2 cellular contexts compared by ENCODE assay signal in the genomic region with DNA sequence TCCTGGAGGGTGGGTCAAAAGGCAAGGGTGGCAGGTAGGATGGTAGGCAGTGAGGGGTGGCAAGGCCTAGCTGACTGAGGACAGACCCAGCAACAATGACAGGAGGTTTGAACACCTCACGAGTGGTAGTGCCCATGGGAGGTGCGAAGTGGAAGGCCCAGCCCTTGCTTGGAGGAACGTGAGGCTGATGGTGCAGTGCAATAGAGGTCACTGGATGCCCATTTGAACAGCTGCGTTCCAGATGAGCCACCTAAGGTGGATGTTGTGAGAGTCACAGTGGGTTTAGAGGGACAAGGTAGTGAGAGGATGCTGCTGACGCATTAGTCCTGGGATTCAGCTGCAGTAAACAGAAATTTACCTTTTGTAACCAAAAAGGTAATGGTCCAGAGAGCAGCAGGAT.
TF ChIP-seq lines count a peak whose summit lies in the region.

No MANE protein-coding gene starts in this region.

TF ChIP-seq in IMR-90, 13 proteins besides CTCF, POLR2A, EP300 and RAD21 (continued from another document):
- no peak for TF ChIP-seq RCOR1 (IDR thresholded peaks at IDR 0.05; ENCODE audit: insufficient replicate concordance, low read length)
- TF ChIP-seq, protein P1, sequence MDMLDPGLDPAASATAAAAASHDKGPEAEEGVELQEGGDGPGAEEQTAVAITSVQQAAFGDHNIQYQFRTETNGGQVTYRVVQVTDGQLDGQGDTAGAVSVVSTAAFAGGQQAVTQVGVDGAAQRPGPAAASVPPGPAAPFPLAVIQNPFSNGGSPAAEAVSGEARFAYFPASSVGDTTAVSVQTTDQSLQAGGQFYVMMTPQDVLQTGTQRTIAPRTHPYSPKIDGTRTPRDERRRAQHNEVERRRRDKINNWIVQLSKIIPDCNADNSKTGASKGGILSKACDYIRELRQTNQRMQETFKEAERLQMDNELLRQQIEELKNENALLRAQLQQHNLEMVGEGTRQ (IDR thresholded peaks at IDR 0.05; ENCODE audit: low read depth, low read length), result no peak
- no peak for TF ChIP-seq MAZ (IDR thresholded peaks at IDR 0.05; ENCODE audit: borderline replicate concordance, low read depth, low read length)
- no peak for TF ChIP-seq MAFK (IDR thresholded peaks at IDR 0.05; ENCODE audit: low read depth, low read length)
- TF ChIP-seq SMC3 (IDR thresholded peaks at IDR 0.05; ENCODE audit: low read depth, low read length), result no peak
- TF ChIP-seq CEBPB (IDR thresholded peaks at IDR 0.05; ENCODE audit: low read depth, low read length), result no peak
- TF ChIP-seq, protein P2, sequence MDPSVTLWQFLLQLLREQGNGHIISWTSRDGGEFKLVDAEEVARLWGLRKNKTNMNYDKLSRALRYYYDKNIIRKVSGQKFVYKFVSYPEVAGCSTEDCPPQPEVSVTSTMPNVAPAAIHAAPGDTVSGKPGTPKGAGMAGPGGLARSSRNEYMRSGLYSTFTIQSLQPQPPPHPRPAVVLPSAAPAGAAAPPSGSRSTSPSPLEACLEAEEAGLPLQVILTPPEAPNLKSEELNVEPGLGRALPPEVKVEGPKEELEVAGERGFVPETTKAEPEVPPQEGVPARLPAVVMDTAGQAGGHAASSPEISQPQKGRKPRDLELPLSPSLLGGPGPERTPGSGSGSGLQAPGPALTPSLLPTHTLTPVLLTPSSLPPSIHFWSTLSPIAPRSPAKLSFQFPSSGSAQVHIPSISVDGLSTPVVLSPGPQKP (IDR thresholded peaks at IDR 0.05; ENCODE audit: borderline replicate concordance, low read depth, low read length), result no peak
- TF ChIP-seq BHLHE40 (IDR thresholded peaks at IDR 0.05; ENCODE audit: low read depth, low read length), result no peak
- no peak for TF ChIP-seq CHD1 (IDR thresholded peaks at IDR 0.05; ENCODE audit: low read depth, low read length)
- TF ChIP-seq FOS (IDR thresholded peaks at IDR 0.05; ENCODE audit: low read depth, low read length), result no peak
TF ChIP-seq in IMR-90: peak in this region for 0.

TF ChIP-seq in WTC11, 78 proteins besides CTCF, POLR2A, EP300 and RAD21 (continued from another document):
- TF ChIP-seq GTF2I (CRISPR knock-in tag; conservative IDR thresholded peaks at IDR 0.05), result no peak
- no peak for TF ChIP-seq CREB1 (CRISPR knock-in tag; IDR thresholded peaks at IDR 0.05)
- TF ChIP-seq, protein P3, sequence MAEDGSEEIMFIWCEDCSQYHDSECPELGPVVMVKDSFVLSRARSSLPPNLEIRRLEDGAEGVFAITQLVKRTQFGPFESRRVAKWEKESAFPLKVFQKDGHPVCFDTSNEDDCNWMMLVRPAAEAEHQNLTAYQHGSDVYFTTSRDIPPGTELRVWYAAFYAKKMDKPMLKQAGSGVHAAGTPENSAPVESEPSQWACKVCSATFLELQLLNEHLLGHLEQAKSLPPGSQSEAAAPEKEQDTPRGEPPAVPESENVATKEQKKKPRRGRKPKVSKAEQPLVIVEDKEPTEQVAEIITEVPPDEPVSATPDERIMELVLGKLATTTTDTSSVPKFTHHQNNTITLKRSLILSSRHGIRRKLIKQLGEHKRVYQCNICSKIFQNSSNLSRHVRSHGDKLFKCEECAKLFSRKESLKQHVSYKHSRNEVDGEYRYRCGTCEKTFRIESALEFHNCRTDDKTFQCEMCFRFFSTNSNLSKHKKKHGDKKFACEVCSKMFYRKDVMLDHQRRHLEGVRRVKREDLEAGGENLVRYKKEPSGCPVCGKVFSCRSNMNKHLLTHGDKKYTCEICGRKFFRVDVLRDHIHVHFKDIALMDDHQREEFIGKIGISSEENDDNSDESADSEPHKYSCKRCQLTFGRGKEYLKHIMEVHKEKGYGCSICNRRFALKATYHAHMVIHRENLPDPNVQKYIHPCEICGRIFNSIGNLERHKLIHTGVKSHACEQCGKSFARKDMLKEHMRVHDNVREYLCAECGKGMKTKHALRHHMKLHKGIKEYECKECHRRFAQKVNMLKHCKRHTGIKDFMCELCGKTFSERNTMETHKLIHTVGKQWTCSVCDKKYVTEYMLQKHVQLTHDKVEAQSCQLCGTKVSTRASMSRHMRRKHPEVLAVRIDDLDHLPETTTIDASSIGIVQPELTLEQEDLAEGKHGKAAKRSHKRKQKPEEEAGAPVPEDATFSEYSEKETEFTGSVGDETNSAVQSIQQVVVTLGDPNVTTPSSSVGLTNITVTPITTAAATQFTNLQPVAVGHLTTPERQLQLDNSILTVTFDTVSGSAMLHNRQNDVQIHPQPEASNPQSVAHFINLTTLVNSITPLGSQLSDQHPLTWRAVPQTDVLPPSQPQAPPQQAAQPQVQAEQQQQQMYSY (CRISPR knock-in tag; IDR thresholded peaks at IDR 0.05), result no peak
- TF ChIP-seq USF1 (CRISPR knock-in tag; IDR thresholded peaks at IDR 0.05), result no peak
- no peak for TF ChIP-seq CREM (CRISPR knock-in tag; IDR thresholded peaks at IDR 0.05)
- no peak for TF ChIP-seq ZNF263 (CRISPR knock-in tag; IDR thresholded peaks at IDR 0.05; ENCODE audit: low read depth)
- no peak for TF ChIP-seq MLX (CRISPR knock-in tag; IDR thresholded peaks at IDR 0.05)
- no peak for TF ChIP-seq TCF7 (CRISPR knock-in tag; IDR thresholded peaks at IDR 0.05; ENCODE audit: low read depth)
- no peak for TF ChIP-seq NR2C2 (CRISPR knock-in tag; IDR thresholded peaks at IDR 0.05)
- TF ChIP-seq FOXP4 (CRISPR knock-in tag; IDR thresholded peaks at IDR 0.05), result no peak
- TF ChIP-seq NFYB (CRISPR knock-in tag; conservative IDR thresholded peaks at IDR 0.05; ENCODE audit: low read depth), result no peak
- no peak for TF ChIP-seq CDX4 (CRISPR knock-in tag; IDR thresholded peaks at IDR 0.05; ENCODE audit: borderline replicate concordance)
- TF ChIP-seq PRRX2 (CRISPR knock-in tag; IDR thresholded peaks at IDR 0.05), result no peak
- TF ChIP-seq SMAD4 (CRISPR knock-in tag; IDR thresholded peaks at IDR 0.05), result no peak
- TF ChIP-seq, protein P4, sequence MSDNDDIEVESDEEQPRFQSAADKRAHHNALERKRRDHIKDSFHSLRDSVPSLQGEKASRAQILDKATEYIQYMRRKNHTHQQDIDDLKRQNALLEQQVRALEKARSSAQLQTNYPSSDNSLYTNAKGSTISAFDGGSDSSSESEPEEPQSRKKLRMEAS (CRISPR knock-in tag; IDR thresholded peaks at IDR 0.05), result no peak
